16 cellular contexts compared by ENCODE assay signal in genomic region chr9:133861103-133861502, GRCh38.
DNase-seq lines count a peak whose midpoint lies in the region; ATAC-seq and TF ChIP-seq lines count a peak whose summit lies in the region.
"Had no signal": no experiment of that assay in that cellular context is flagged by ENCODE, and none has a peak within 500 bp of the region (broad histone marks: within the 10 kb centered on the region; RNA-seq: fewer than 3 reads in every experiment).

No MANE protein-coding gene starts in this region.

- H3K27me3 ChIP-seq in iPS-20b (ENCODE audit: insufficient read depth, low read length) (no peaks in the 10 kb centered on the region), PC-9 (ENCODE audit: insufficient read depth, low read depth) (no peaks in the 10 kb centered on the region)

- no peak overlapping the region; the same call in 1 of the 2 replicates for H3K9ac ChIP-seq in iPS-20b (ENCODE audit: low read depth, low read length)
- H3K9ac ChIP-seq: SK-N-SH had no signal

- H3K4me1 ChIP-seq in iPS-20b (ENCODE audit: insufficient read depth, low read length) = peaks cover 7% of the 10 kb centered on the region; the same call in 1 of the 2 replicates
- H3K4me1 ChIP-seq in PC-9 (replicated peaks; ENCODE audit: insufficient read depth) = peaks cover 10% of the 10 kb centered on the region

- H3K79me2 ChIP-seq in PC-9 (ENCODE audit: low read depth) = no peaks in the 10 kb centered on the region

- intact Hi-C loops in PC-9 (cut with micrococcal nuclease; ENCODE audit: unreplicated experiment) = no loop called here

- H4K20me1 ChIP-seq in PC-9 (ENCODE audit: insufficient read depth) = no peaks in the 10 kb centered on the region

- H3F3A ChIP-seq in PC-9 (ENCODE audit: insufficient read depth, low read depth) = peaks cover 13% of the 10 kb centered on the region

- TF ChIP-seq CTCF in PC-9 (conservative IDR thresholded peaks at IDR 0.05) = no peak

- peak overlapping the region; percentile 41; the same call in 1 of the 2 replicates for H3K4me3 ChIP-seq in iPS-20b (ENCODE audit: low read length)
- no peak overlapping the region for H3K4me3 ChIP-seq in PC-9
- H3K4me3 ChIP-seq: K562 had no signal

- peaks cover 10% of the 10 kb centered on the region for H3K9me3 ChIP-seq in iPS-20b (ENCODE audit: insufficient read depth, low read depth, low read length)
- no peaks in the 10 kb centered on the region for H3K9me3 ChIP-seq in PC-9 (ENCODE audit: insufficient read depth, low read depth)
- H3K9me3 ChIP-seq: SK-N-SH had no signal

- H2AFZ ChIP-seq in PC-9 = no peak overlapping the region

- CTCF ChIA-PET in PC-9 (lab: Charles Lee) = no interaction called here

- DNase-seq in NCI-H2227 (lab: John Stamatoyannopoulos, UW; ENCODE audit: unreplicated experiment) (peak; percentile 10), NCI-H2227 treated with DMSO at 0.1 percent for 48 hours (lab: John Stamatoyannopoulos, UW) (no peak), OCI-M1 (lab: John Stamatoyannopoulos, UW) (peak; percentile 31), PC-9 (no peak), NCI-H1417 (lab: John Stamatoyannopoulos, UW) (no peak)
- DNase-seq: C1 segment of cervical spinal cord, NCI-H1105 treated with DMSO at 0.1 percent for 48 hours, NCI-H187 treated with DMSO at 0.1 percent for 48 hours, NCI-H226, NCI-H526, PC-3, SK-N-SH had no signal

- no peak overlapping the region for H3K4me2 ChIP-seq in PC-9
- H3K4me2 ChIP-seq: SK-N-SH had no signal

- H3K36me3 ChIP-seq in iPS-20b (ENCODE audit: insufficient read depth, low read depth, low read length) = no peaks in the 10 kb centered on the region
- H3K36me3 ChIP-seq in PC-9 (ENCODE audit: low read depth) = no peaks in the 10 kb centered on the region

- H3K9me2 ChIP-seq in PC-9 (ENCODE audit: insufficient read depth) = no peaks in the 10 kb centered on the region
- H3K9me2 ChIP-seq: SK-N-SH had no signal

- ATAC-seq in GM18520 (IDR thresholded peaks at IDR 0.05; ENCODE audit: unreplicated experiment) = no peak
- ATAC-seq in GM21423 (IDR thresholded peaks at IDR 0.05; ENCODE audit: unreplicated experiment) = no peak
- ATAC-seq: K562, PC-3 had no signal

- POLR2A ChIA-PET in PC-9 (lab: Charles Lee; ENCODE audit: unreplicated experiment) = no interaction called here

- H3K27ac ChIP-seq in iPS-20b (ENCODE audit: low read length) (no peak overlapping the region), PC-9 (no peak overlapping the region)

- BruUV-seq in PC-9 (replicated peaks; lab: Mats Ljungman, UMichigan) = no TSS peak

Comparison
In these comparisons a context has a peak if more than half of its experiments do, and no peak if none do; other contexts are left out.
1. DNase-seq: peak in NCI-H2227 (single experiment) and OCI-M1 (single experiment); none in NCI-H2227 treated with DMSO at 0.1 percent for 48 hours (single experiment), PC-9 (0 of 2) and NCI-H1417 (0 of 3).